1 cellular context compared by ENCODE assay signal in genomic region chr15:66390670-66391069, GRCh38.
TF ChIP-seq lines count a peak whose summit lies in the region.

No MANE protein-coding gene starts in this region.

TF ChIP-seq in GM12878, 131 proteins besides CTCF, POLR2A, EP300 and RAD21 (continued from another document and continues in another):
- TF ChIP-seq CUX1 (IDR thresholded peaks at IDR 0.05; ENCODE audit: insufficient replicate concordance, low read depth, low read length), result no peak
- TF ChIP-seq NR2F1 (conservative IDR thresholded peaks at IDR 0.05), result peak; percentile 38; the same call in 1 of the 2 replicates
- peak; percentile 5; the same call in 1 of the 2 replicates for TF ChIP-seq PML (IDR thresholded peaks at IDR 0.05; ENCODE audit: low read length)
- peak; percentile 34; the same call in 1 of the 2 replicates for TF ChIP-seq TCF3 (IDR thresholded peaks at IDR 0.05; ENCODE audit: borderline replicate concordance, insufficient read depth, low read depth, low read length)
- TF ChIP-seq FOXK2 (IDR thresholded peaks at IDR 0.05), result no peak
- no peak for TF ChIP-seq USF1 (IDR thresholded peaks at IDR 0.05; ENCODE audit: borderline replicate concordance, extremely low read length, insufficient read depth, low read depth, low read length)
- no peak for TF ChIP-seq ASH2L (IDR thresholded peaks at IDR 0.05; ENCODE audit: borderline replicate concordance, low read depth)
- TF ChIP-seq ZNF687 (IDR thresholded peaks at IDR 0.05), result no peak
- no peak for TF ChIP-seq NR2C2 (IDR thresholded peaks at IDR 0.05; ENCODE audit: borderline replicate concordance, control insufficient read depth, insufficient read length, low read depth)
- TF ChIP-seq BACH1 (IDR thresholded peaks at IDR 0.05; ENCODE audit: borderline replicate concordance), result peak; percentile 61; the same call in 1 of the 2 replicates
- no peak for TF ChIP-seq CBX3 (IDR thresholded peaks at IDR 0.05; ENCODE audit: borderline replicate concordance, low read depth)
- TF ChIP-seq IRF5 (IDR thresholded peaks at IDR 0.05; ENCODE audit: borderline replicate concordance), result no peak
- peak; percentile 70; the same call in 1 of the 2 replicates for TF ChIP-seq TCF12 (IDR thresholded peaks at IDR 0.05; ENCODE audit: low read depth, low read length)
- peak; percentile 84; the same call in 1 of the 2 replicates for TF ChIP-seq PAX5 (IDR thresholded peaks at IDR 0.05; ENCODE audit: borderline replicate concordance, low read depth, low read length)
- no peak for TF ChIP-seq E4F1 (IDR thresholded peaks at IDR 0.05; ENCODE audit: borderline replicate concordance, partially characterized antibody)
- peak; percentile 73; the same call in 1 of the 2 replicates for TF ChIP-seq MTA2 (IDR thresholded peaks at IDR 0.05; ENCODE audit: low read depth)
- TF ChIP-seq ZBTB40 (IDR thresholded peaks at IDR 0.05; ENCODE audit: borderline replicate concordance), result no peak
- TF ChIP-seq E2F8 (IDR thresholded peaks at IDR 0.05; ENCODE audit: low read depth, partially characterized antibody), result no peak
- TF ChIP-seq HDAC2 (IDR thresholded peaks at IDR 0.05), result no peak
- TF ChIP-seq HDAC6 (IDR thresholded peaks at IDR 0.05; ENCODE audit: unreplicated experiment), result no peak
- peak in 1 of 2 experiments; percentile 99; a peak in 2 of 4 replicates for TF ChIP-seq ETV6 (conservative IDR thresholded peaks at IDR 0.05 in 1 of 2, IDR thresholded peaks at IDR 0.05 in 1 of 2; ENCODE audit: borderline replicate concordance in 1 of 2, low read depth in 1 of 2)
- no peak for TF ChIP-seq BCLAF1 (IDR thresholded peaks at IDR 0.05)
- TF ChIP-seq ZNF217 (IDR thresholded peaks at IDR 0.05), result 0 out of 2 replicates have a peak, but pooled peaks have one; percentile 20
- no peak for TF ChIP-seq IRF3 (IDR thresholded peaks at IDR 0.05)
